Comparison of ENCODE assay signal across 19 cellular contexts in genomic region chr12:11823593-11823992, GRCh38.
DNase-seq lines count a peak whose midpoint lies in the region; ATAC-seq and TF ChIP-seq lines count a peak whose summit lies in the region.
"Had no signal": no experiment of that assay in that cellular context is flagged by ENCODE, and none has a peak within 500 bp of the region (broad histone marks: within the 10 kb centered on the region; RNA-seq: fewer than 3 reads in every experiment).

No MANE protein-coding gene starts in this region.

- CTCF ChIA-PET in activated B cell treated with CpG ODN at 0.5 μM for 24 hours (lab: Charles Lee): interaction anchor here (2.1 kb wide), 1 partner anchor 209 kb away, joined by 7 read pairs; no protein-coding TSS in a partner anchor

- H3K4ac ChIP-seq in mesenchymal stem cell (ENCODE audit: low read depth in 1 of 2, low read length in 2 of 2): no peak overlapping the region

- H3K27me3 Mint-ChIP-seq in activated B cell treated with CpG ODN at 0.5 μM for 24 hours: no peaks in the 10 kb centered on the region
- H3K27me3 Mint-ChIP-seq in stimulated activated naive B cell treated with anti-CD40 and anti-IgM and Interleukin-4, amounts not matched to agents 10 μg/mL and 1 μg/mL and 100 μg/mL, for 72 hours: no peaks in the 10 kb centered on the region
- H3K27me3 Mint-ChIP-seq: dendritic cell treated with granulocyte-macrophage colony-stimulating factor and Interleukin-4, amounts not matched to agents 40 ng/mL and 50 ng/mL, for 4 days had no signal

- H3K4me1 Mint-ChIP-seq in activated B cell treated with CpG ODN at 0.5 μM for 24 hours: peaks cover 52% of the 10 kb centered on the region
- peaks cover 37 to 56% of the 10 kb centered on the region in 2 donors for H3K4me1 Mint-ChIP-seq in stimulated activated naive B cell treated with anti-CD40 and anti-IgM and Interleukin-4, amounts not matched to agents 10 μg/mL and 1 μg/mL and 100 μg/mL, for 72 hours

- peak overlapping the region; percentile 93 for H3K27ac Mint-ChIP-seq in activated B cell treated with CpG ODN at 0.5 μM for 24 hours
- peak overlapping the region; percentile 88 for H3K27ac Mint-ChIP-seq in stimulated activated naive B cell treated with anti-CD40 and anti-IgM and Interleukin-4, amounts not matched to agents 10 μg/mL and 1 μg/mL and 100 μg/mL, for 72 hours
- H3K27ac Mint-ChIP-seq: dendritic cell treated with granulocyte-macrophage colony-stimulating factor and Interleukin-4, amounts not matched to agents 40 ng/mL and 50 ng/mL, for 4 days; nephron had no signal

- 99% methylated on average over 9 of the region's 9 CpGs for WGBS in mesenchymal stem cell
- 96% methylated on average over 9 of the region's 9 CpGs for WGBS in prostate gland

- H2BK5ac ChIP-seq in mesenchymal stem cell (ENCODE audit: low read depth, low read length, poor library complexity, severe bottlenecking): no peak overlapping the region

- H3K4me1 ChIP-seq in cardiac muscle cell (ENCODE audit: low read depth): peaks cover 47% of the 10 kb centered on the region
- peaks cover 22% of the 10 kb centered on the region for H3K4me1 ChIP-seq in mesenchymal stem cell (ENCODE audit: control insufficient read depth, insufficient read depth, low read depth, low read length)
- no peaks in the 10 kb centered on the region for H3K4me1 ChIP-seq in prostate gland (replicated peaks)

- H3K4me2 ChIP-seq in mesenchymal stem cell (ENCODE audit: low read length, poor library complexity, severe bottlenecking): no peak overlapping the region

- no peak overlapping the region for H4K8ac ChIP-seq in mesenchymal stem cell (ENCODE audit: low read length)

- DNase-seq in cardiac muscle cell (ENCODE audit: low read depth in 1 of 2, low spot score in 1 of 2) (no peak), left cardiac atrium (no peak), activated B cell treated with CpG ODN at 0.5 μM for 24 hours (no peak), mesenchymal stem cell (no peak), prostate gland (ENCODE audit: low spot score) (no peak), T-helper 9 cell (no peak)
- DNase-seq in stimulated activated naive B cell treated with anti-CD40 and anti-IgM and Interleukin-4, amounts not matched to agents 10 μg/mL and 1 μg/mL and 100 μg/mL, for 72 hours: no peak
- DNase-seq: activated naive CD4-positive, alpha-beta T cell treated with Interleukin-2 at 50 U/mL for 16 hours; foreskin keratinocyte; hippocampal formation; MM.1S; NCI-H187; NCI-H345; stimulated activated naive CD4-positive, alpha-beta T cell treated with Interleukin-2 at 50 U/mL for 16 hours had no signal

- H3K27me3 ChIP-seq in cardiac muscle cell (no peaks in the 10 kb centered on the region), mesenchymal stem cell (ENCODE audit: control insufficient read depth in 1 of 2, insufficient read depth in 1 of 2, low read length in 2 of 2) (no peaks in the 10 kb centered on the region), prostate gland (replicated peaks; ENCODE audit: insufficient read depth) (no peaks in the 10 kb centered on the region)
- H3K27me3 ChIP-seq: foreskin keratinocyte had no signal

- H3K36me3 Mint-ChIP-seq in activated B cell treated with CpG ODN at 0.5 μM for 24 hours (ENCODE audit: low read depth): peaks cover 24% of the 10 kb centered on the region
- H3K36me3 Mint-ChIP-seq in stimulated activated naive B cell treated with anti-CD40 and anti-IgM and Interleukin-4, amounts not matched to agents 10 μg/mL and 1 μg/mL and 100 μg/mL, for 72 hours: peaks cover 29 to 33% of the 10 kb centered on the region in 2 donors

- peak overlapping the region; percentile 36 for H3K4me3 Mint-ChIP-seq in activated B cell treated with CpG ODN at 0.5 μM for 24 hours
- peak overlapping the region in 1 of 2 donors; percentile 10 for H3K4me3 Mint-ChIP-seq in stimulated activated naive B cell treated with anti-CD40 and anti-IgM and Interleukin-4, amounts not matched to agents 10 μg/mL and 1 μg/mL and 100 μg/mL, for 72 hours
- H3K4me3 Mint-ChIP-seq: dendritic cell treated with granulocyte-macrophage colony-stimulating factor and Interleukin-4, amounts not matched to agents 40 ng/mL and 50 ng/mL, for 4 days; nephron had no signal

- ATAC-seq in left cardiac atrium (no peak), activated B cell treated with CpG ODN at 0.5 μM for 24 hours (ENCODE audit: low read depth) (no peak), HG03045 (IDR thresholded peaks at IDR 0.05; ENCODE audit: unreplicated experiment) (no peak)
- ATAC-seq in stimulated activated naive B cell treated with anti-CD40 and anti-IgM and Interleukin-4, amounts not matched to agents 10 μg/mL and 1 μg/mL and 100 μg/mL, for 72 hours (replicated peaks): no peak
- ATAC-seq: foreskin keratinocyte had no signal

- H3K27ac ChIP-seq in cardiac muscle cell (peak overlapping the region; percentile 3), mesenchymal stem cell (ENCODE audit: low read length, poor library complexity, severe bottlenecking) (peak overlapping the region; percentile 93), prostate gland (no peak overlapping the region)
- H3K27ac ChIP-seq: RWPE1 had no signal

- H3K9me3 ChIP-seq in cardiac muscle cell (ENCODE audit: low read depth): no peaks in the 10 kb centered on the region
- no peaks in the 10 kb centered on the region for H3K9me3 ChIP-seq in mesenchymal stem cell (ENCODE audit: control insufficient read depth, low read length)
- H3K9me3 ChIP-seq in prostate gland: no peaks in the 10 kb centered on the region
- H3K9me3 ChIP-seq: HAP-1 had no signal

- peak overlapping the region; percentile 88 for H2AK5ac ChIP-seq in mesenchymal stem cell (ENCODE audit: low read length, severe bottlenecking)

- no peak overlapping the region for H3K23ac ChIP-seq in mesenchymal stem cell (ENCODE audit: low read length in 2 of 2)

- intact Hi-C loops in left cardiac atrium (cut with DNase I): no loop called here
- intact Hi-C loops in activated B cell treated with CpG ODN at 0.5 μM for 24 hours (cut with micrococcal nuclease): loop anchor here (2.0 kb wide), 1 partner anchor 59 kb away; no protein-coding TSS in a partner anchor
- intact Hi-C loops in prostate gland (cut with DNase I): no loop called here

- no peak for TF ChIP-seq POLR2A in prostate gland (IDR thresholded peaks at IDR 0.05)

- no peak overlapping the region for H2BK12ac ChIP-seq in mesenchymal stem cell (ENCODE audit: low read length in 2 of 2)

- no peak overlapping the region for H3K18ac ChIP-seq in mesenchymal stem cell (ENCODE audit: low read depth in 1 of 2, low read length in 2 of 2)

- H2BK120ac ChIP-seq in mesenchymal stem cell (ENCODE audit: low read depth, low read length): no peak overlapping the region

- TF ChIP-seq CTCF in cardiac muscle cell (IDR thresholded peaks at IDR 0.05; ENCODE audit: low read depth, low read length) (no peak), activated B cell treated with CpG ODN at 0.5 μM for 24 hours (IDR thresholded peaks at IDR 0.05) (no peak), prostate gland (IDR thresholded peaks at IDR 0.05) (no peak)

- no peak overlapping the region for H2BK15ac ChIP-seq in mesenchymal stem cell (ENCODE audit: low read depth, poor library complexity, severe bottlenecking)

- H3K4me3 ChIP-seq in cardiac muscle cell: no peak overlapping the region
- no peak overlapping the region for H3K4me3 ChIP-seq in mesenchymal stem cell (ENCODE audit: insufficient read depth in 1 of 2, low read depth in 1 of 2, low read length in 2 of 2)
- no peak overlapping the region for H3K4me3 ChIP-seq in prostate gland
- H3K4me3 ChIP-seq: HAP-1 had no signal

- H2AFZ ChIP-seq in mesenchymal stem cell (ENCODE audit: low read depth, low read length): no peak overlapping the region

- no peaks in the 10 kb centered on the region for H3K36me3 ChIP-seq in cardiac muscle cell
- peaks cover 3 to 12% of the 10 kb centered on the region in 2 experiments for H3K36me3 ChIP-seq in mesenchymal stem cell (ENCODE audit: control insufficient read depth in 1 of 2, insufficient read depth in 2 of 2, low read depth in 1 of 2, low read length in 2 of 2)
- H3K36me3 ChIP-seq in prostate gland: no peaks in the 10 kb centered on the region
- H3K36me3 ChIP-seq: HAP-1 had no signal

- H3K9ac ChIP-seq in mesenchymal stem cell (ENCODE audit: low read length): no peak overlapping the region

- no peak overlapping the region for H4K91ac ChIP-seq in mesenchymal stem cell (ENCODE audit: low read length)

- H3K9me3 Mint-ChIP-seq in activated B cell treated with CpG ODN at 0.5 μM for 24 hours: no peaks in the 10 kb centered on the region
- H3K9me3 Mint-ChIP-seq in stimulated activated naive B cell treated with anti-CD40 and anti-IgM and Interleukin-4, amounts not matched to agents 10 μg/mL and 1 μg/mL and 100 μg/mL, for 72 hours: peaks cover 3 to 4% of the 10 kb centered on the region in 2 donors
- H3K9me3 Mint-ChIP-seq: dendritic cell treated with granulocyte-macrophage colony-stimulating factor and Interleukin-4, amounts not matched to agents 40 ng/mL and 50 ng/mL, for 4 days; nephron had no signal

- H3K79me1 ChIP-seq in mesenchymal stem cell (replicated peaks; ENCODE audit: low read length, poor library complexity, severe bottlenecking): peaks cover 38% of the 10 kb centered on the region

- no peak overlapping the region for H3K14ac ChIP-seq in mesenchymal stem cell (ENCODE audit: low read length in 2 of 2)

- POLR2A ChIA-PET in activated B cell treated with CpG ODN at 0.5 μM for 24 hours (lab: Charles Lee): interaction anchor here (1.9 kb wide), 1 partner anchor 13 kb away, joined by 7 read pairs; no protein-coding TSS in a partner anchor

Comparison
In these comparisons a context has a peak if more than half of its experiments do, and no peak if none do; other contexts are left out.
1. H3K27ac ChIP-seq: peak in cardiac muscle cell (single experiment) and mesenchymal stem cell (single experiment); none in prostate gland (0 of 2).